1 cellular context compared by ENCODE assay signal in the genomic region with DNA sequence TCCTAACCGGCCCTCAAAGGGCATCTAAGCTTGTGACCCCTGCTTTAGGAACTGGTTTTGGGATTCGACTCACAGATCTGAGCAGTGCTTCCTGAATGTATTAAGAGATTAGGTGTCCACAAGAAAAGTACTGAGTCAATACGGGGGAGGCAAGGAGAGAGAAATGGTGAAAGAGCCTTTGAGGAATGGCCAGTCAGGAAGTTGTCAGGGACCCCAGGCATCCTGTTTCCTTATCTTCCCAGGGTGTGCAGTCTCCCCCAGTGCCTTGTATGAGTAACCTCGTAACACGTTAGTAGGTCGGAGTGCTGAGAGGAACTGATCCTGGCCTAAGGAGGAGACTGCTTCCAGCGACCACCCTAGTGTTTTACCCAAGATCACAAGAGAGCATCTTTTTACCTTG.
TF ChIP-seq lines count a peak whose summit lies in the region.

No MANE protein-coding gene starts in this region.

TF ChIP-seq in K562, 482 proteins besides CTCF, POLR2A, EP300 and RAD21:
- no peak for TF ChIP-seq C11orf30 (IDR thresholded peaks at IDR 0.05; ENCODE audit: low read depth)
- TF ChIP-seq RCOR1 (IDR thresholded peaks at IDR 0.05; ENCODE audit: borderline replicate concordance in 1 of 2, low read depth in 2 of 2, low read length in 2 of 2), result peak in 1 of 2 experiments; percentile 56; a peak in 1 of 4 replicates
- TF ChIP-seq BDP1 (IDR thresholded peaks at IDR 0.05; ENCODE audit: insufficient read depth, insufficient read length), result no peak
- TF ChIP-seq SIN3B (IDR thresholded peaks at IDR 0.05; ENCODE audit: low read depth), result no peak
- peak; percentile 42 for TF ChIP-seq CCNT2 (IDR thresholded peaks at IDR 0.05; ENCODE audit: borderline replicate concordance, extremely low read depth, insufficient read length, low read depth, low read length)
- 0 out of 2 replicates have a peak, but pooled peaks have one; percentile 31 for TF ChIP-seq FOSL1 (tag; conservative IDR thresholded peaks at IDR 0.05)
- no peak for TF ChIP-seq HNRNPLL (IDR thresholded peaks at IDR 0.05; ENCODE audit: low read depth, low read length, poor library complexity, severe bottlenecking)
- TF ChIP-seq CBFA2T3 (IDR thresholded peaks at IDR 0.05), result peak; percentile 78
- peak; percentile 45 for TF ChIP-seq NCOR1 (IDR thresholded peaks at IDR 0.05)
- peak; percentile 52; the same call in 1 of the 2 replicates for TF ChIP-seq ETV5 (CRISPR knock-in tag; IDR thresholded peaks at IDR 0.05; ENCODE audit: low read depth)
- TF ChIP-seq, protein P1, sequence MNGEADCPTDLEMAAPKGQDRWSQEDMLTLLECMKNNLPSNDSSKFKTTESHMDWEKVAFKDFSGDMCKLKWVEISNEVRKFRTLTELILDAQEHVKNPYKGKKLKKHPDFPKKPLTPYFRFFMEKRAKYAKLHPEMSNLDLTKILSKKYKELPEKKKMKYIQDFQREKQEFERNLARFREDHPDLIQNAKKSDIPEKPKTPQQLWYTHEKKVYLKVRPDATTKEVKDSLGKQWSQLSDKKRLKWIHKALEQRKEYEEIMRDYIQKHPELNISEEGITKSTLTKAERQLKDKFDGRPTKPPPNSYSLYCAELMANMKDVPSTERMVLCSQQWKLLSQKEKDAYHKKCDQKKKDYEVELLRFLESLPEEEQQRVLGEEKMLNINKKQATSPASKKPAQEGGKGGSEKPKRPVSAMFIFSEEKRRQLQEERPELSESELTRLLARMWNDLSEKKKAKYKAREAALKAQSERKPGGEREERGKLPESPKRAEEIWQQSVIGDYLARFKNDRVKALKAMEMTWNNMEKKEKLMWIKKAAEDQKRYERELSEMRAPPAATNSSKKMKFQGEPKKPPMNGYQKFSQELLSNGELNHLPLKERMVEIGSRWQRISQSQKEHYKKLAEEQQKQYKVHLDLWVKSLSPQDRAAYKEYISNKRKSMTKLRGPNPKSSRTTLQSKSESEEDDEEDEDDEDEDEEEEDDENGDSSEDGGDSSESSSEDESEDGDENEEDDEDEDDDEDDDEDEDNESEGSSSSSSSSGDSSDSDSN (IDR thresholded peaks at IDR 0.05; ENCODE audit: borderline replicate concordance in 1 of 2, low read depth in 2 of 2, low read length in 2 of 2), result no peak
- no peak for TF ChIP-seq PHB2 (IDR thresholded peaks at IDR 0.05; ENCODE audit: low read depth)
- TF ChIP-seq JUND (IDR thresholded peaks at IDR 0.05; ENCODE audit: borderline replicate concordance, low read depth, low read length), result peak; percentile 29; the same call in 1 of the 2 replicates
- peak; percentile 32; the same call in 1 of the 3 replicates for TF ChIP-seq JUND (tag; IDR thresholded peaks at IDR 0.05; ENCODE audit: borderline replicate concordance, low read depth, low read length)
- TF ChIP-seq SPI1 (IDR thresholded peaks at IDR 0.05; ENCODE audit: borderline replicate concordance, low read depth, low read length), result no peak
- TF ChIP-seq MAFK (IDR thresholded peaks at IDR 0.05; ENCODE audit: low read length), result no peak
- TF ChIP-seq FOXA1 (IDR thresholded peaks at IDR 0.05; ENCODE audit: borderline replicate concordance), result no peak
- no peak for TF ChIP-seq ZNF253 (CRISPR knock-in tag; conservative IDR thresholded peaks at IDR 0.05)
- TF ChIP-seq ZNF23 (CRISPR knock-in tag; IDR thresholded peaks at IDR 0.05), result no peak
- TF ChIP-seq, protein P2, sequence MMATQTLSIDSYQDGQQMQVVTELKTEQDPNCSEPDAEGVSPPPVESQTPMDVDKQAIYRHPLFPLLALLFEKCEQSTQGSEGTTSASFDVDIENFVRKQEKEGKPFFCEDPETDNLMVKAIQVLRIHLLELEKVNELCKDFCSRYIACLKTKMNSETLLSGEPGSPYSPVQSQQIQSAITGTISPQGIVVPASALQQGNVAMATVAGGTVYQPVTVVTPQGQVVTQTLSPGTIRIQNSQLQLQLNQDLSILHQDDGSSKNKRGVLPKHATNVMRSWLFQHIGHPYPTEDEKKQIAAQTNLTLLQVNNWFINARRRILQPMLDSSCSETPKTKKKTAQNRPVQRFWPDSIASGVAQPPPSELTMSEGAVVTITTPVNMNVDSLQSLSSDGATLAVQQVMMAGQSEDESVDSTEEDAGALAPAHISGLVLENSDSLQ (IDR thresholded peaks at IDR 0.05), result no peak
- TF ChIP-seq NCOA6 (IDR thresholded peaks at IDR 0.05), result no peak
- TF ChIP-seq, protein P3, sequence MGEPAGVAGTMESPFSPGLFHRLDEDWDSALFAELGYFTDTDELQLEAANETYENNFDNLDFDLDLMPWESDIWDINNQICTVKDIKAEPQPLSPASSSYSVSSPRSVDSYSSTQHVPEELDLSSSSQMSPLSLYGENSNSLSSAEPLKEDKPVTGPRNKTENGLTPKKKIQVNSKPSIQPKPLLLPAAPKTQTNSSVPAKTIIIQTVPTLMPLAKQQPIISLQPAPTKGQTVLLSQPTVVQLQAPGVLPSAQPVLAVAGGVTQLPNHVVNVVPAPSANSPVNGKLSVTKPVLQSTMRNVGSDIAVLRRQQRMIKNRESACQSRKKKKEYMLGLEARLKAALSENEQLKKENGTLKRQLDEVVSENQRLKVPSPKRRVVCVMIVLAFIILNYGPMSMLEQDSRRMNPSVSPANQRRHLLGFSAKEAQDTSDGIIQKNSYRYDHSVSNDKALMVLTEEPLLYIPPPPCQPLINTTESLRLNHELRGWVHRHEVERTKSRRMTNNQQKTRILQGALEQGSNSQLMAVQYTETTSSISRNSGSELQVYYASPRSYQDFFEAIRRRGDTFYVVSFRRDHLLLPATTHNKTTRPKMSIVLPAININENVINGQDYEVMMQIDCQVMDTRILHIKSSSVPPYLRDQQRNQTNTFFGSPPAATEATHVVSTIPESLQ (CRISPR knock-in tag; IDR thresholded peaks at IDR 0.05), result no peak
- TF ChIP-seq TAL1 (IDR thresholded peaks at IDR 0.05), result peak; percentile 36; the same call in 1 of the 2 replicates
- TF ChIP-seq MXI1 (IDR thresholded peaks at IDR 0.05; ENCODE audit: low read depth, low read length), result no peak
- no peak for TF ChIP-seq RB1 (IDR thresholded peaks at IDR 0.05; ENCODE audit: low read depth)
- TF ChIP-seq GTF2E2 (tag; IDR thresholded peaks at IDR 0.05), result 0 out of 2 replicates have a peak, but pooled peaks have one; percentile 35
- TF ChIP-seq POLR2G (IDR thresholded peaks at IDR 0.05; ENCODE audit: low read depth, low read length), result no peak
- TF ChIP-seq, protein P4, sequence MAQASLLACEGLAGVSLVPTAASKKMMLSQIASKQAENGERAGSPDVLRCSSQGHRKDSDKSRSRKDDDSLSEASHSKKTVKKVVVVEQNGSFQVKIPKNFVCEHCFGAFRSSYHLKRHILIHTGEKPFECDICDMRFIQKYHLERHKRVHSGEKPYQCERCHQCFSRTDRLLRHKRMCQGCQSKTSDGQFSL (CRISPR knock-in tag; IDR thresholded peaks at IDR 0.05), result 0 out of 2 replicates have a peak, but pooled peaks have one; percentile 15
- TF ChIP-seq, protein P4 (tag; IDR thresholded peaks at IDR 0.05), result no peak
- peak; percentile 58; the same call in 1 of the 2 replicates for TF ChIP-seq EGR1 (conservative IDR thresholded peaks at IDR 0.05)
- 0 out of 4 replicates have a peak, but pooled peaks of 1 of the 2 experiments have one; percentile 28 for TF ChIP-seq HDAC1 (IDR thresholded peaks at IDR 0.05)
- TF ChIP-seq SMARCA4 (IDR thresholded peaks at IDR 0.05), result peak; percentile 73
- 0 out of 2 replicates have a peak, but pooled peaks have one; percentile 28 for TF ChIP-seq GABPA (tag; conservative IDR thresholded peaks at IDR 0.05; ENCODE audit: low read depth)
- no peak for TF ChIP-seq ZNF764 (CRISPR knock-in tag; IDR thresholded peaks at IDR 0.05; ENCODE audit: low read depth)
- TF ChIP-seq, protein P5, sequence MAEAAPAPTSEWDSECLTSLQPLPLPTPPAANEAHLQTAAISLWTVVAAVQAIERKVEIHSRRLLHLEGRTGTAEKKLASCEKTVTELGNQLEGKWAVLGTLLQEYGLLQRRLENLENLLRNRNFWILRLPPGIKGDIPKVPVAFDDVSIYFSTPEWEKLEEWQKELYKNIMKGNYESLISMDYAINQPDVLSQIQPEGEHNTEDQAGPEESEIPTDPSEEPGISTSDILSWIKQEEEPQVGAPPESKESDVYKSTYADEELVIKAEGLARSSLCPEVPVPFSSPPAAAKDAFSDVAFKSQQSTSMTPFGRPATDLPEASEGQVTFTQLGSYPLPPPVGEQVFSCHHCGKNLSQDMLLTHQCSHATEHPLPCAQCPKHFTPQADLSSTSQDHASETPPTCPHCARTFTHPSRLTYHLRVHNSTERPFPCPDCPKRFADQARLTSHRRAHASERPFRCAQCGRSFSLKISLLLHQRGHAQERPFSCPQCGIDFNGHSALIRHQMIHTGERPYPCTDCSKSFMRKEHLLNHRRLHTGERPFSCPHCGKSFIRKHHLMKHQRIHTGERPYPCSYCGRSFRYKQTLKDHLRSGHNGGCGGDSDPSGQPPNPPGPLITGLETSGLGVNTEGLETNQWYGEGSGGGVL (CRISPR knock-in tag; IDR thresholded peaks at IDR 0.05), result no peak
- TF ChIP-seq, protein P6, sequence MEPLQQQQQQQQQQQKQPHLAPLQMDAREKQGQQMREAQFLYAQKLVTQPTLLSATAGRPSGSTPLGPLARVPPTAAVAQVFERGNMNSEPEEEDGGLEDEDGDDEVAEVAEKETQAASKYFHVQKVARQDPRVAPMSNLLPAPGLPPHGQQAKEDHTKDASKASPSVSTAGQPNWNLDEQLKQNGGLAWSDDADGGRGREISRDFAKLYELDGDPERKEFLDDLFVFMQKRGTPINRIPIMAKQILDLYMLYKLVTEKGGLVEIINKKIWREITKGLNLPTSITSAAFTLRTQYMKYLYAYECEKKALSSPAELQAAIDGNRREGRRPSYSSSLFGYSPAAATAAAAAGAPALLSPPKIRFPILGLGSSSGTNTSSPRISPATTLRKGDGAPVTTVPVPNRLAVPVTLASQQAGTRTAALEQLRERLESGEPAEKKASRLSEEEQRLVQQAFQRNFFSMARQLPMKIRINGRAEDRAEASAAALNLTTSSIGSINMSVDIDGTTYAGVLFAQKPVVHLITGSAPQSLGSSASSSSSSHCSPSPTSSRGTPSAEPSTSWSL (CRISPR knock-in tag; IDR thresholded peaks at IDR 0.05; ENCODE audit: borderline replicate concordance), result no peak
- peak; percentile 82 for TF ChIP-seq ARID1B (IDR thresholded peaks at IDR 0.05)
- TF ChIP-seq ETV1 (tag; conservative IDR thresholded peaks at IDR 0.05; ENCODE audit: low read depth), result 0 out of 2 replicates have a peak, but pooled peaks have one; percentile 40
- peak; percentile 52 for TF ChIP-seq DPF2 (IDR thresholded peaks at IDR 0.05)
- TF ChIP-seq ZKSCAN1 (IDR thresholded peaks at IDR 0.05; ENCODE audit: low read depth, low read length), result no peak
- peak; percentile 72 to 90 for TF ChIP-seq FOXA3 (CRISPR knock-in tag; conservative IDR thresholded peaks at IDR 0.05 in 1 of 2, IDR thresholded peaks at IDR 0.05 in 1 of 2)
- TF ChIP-seq, protein P7, sequence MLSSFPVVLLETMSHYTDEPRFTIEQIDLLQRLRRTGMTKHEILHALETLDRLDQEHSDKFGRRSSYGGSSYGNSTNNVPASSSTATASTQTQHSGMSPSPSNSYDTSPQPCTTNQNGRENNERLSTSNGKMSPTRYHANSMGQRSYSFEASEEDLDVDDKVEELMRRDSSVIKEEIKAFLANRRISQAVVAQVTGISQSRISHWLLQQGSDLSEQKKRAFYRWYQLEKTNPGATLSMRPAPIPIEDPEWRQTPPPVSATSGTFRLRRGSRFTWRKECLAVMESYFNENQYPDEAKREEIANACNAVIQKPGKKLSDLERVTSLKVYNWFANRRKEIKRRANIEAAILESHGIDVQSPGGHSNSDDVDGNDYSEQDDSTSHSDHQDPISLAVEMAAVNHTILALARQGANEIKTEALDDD (IDR thresholded peaks at IDR 0.05), result peak; percentile 82
- TF ChIP-seq, protein P8, sequence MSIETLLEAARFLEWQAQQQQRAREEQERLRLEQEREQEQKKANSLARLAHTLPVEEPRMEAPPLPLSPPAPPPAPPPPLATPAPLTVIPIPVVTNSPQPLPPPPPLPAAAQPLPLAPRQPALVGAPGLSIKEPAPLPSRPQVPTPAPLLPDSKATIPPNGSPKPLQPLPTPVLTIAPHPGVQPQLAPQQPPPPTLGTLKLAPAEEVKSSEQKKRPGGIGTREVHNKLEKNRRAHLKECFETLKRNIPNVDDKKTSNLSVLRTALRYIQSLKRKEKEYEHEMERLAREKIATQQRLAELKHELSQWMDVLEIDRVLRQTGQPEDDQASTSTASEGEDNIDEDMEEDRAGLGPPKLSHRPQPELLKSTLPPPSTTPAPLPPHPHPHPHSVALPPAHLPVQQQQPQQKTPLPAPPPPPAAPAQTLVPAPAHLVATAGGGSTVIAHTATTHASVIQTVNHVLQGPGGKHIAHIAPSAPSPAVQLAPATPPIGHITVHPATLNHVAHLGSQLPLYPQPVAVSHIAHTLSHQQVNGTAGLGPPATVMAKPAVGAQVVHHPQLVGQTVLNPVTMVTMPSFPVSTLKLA (conservative IDR thresholded peaks at IDR 0.05), result peak in 1 of 2 experiments; percentile 38; a peak in 1 of 4 replicates
- TF ChIP-seq RBM17 (IDR thresholded peaks at IDR 0.05; ENCODE audit: borderline replicate concordance, low read depth, low read length), result no peak
- TF ChIP-seq CBFA2T2 (conservative IDR thresholded peaks at IDR 0.05), result peak; percentile 59
- TF ChIP-seq TRIM24 (IDR thresholded peaks at IDR 0.05), result peak in 1 of 2 experiments; percentile 27; a peak in 1 of 4 replicates
- no peak for TF ChIP-seq SIN3A (IDR thresholded peaks at IDR 0.05; ENCODE audit: borderline replicate concordance in 2 of 2, control insufficient read depth in 1 of 2, low read depth in 2 of 2, low read length in 2 of 2)
- no peak for TF ChIP-seq ZNF561 (CRISPR knock-in tag; conservative IDR thresholded peaks at IDR 0.05)
- peak; percentile 41 to 42; a peak in 2 of 4 replicates for TF ChIP-seq KDM1A (IDR thresholded peaks at IDR 0.05)
- TF ChIP-seq MEIS2 (IDR thresholded peaks at IDR 0.05; ENCODE audit: partially characterized antibody), result peak; percentile 34
- no peak for TF ChIP-seq SREBF1 (IDR thresholded peaks at IDR 0.05; ENCODE audit: borderline replicate concordance, low read depth, low read length)
- TF ChIP-seq TCF3 (CRISPR knock-in tag; IDR thresholded peaks at IDR 0.05), result peak; percentile 69
- TF ChIP-seq MCM7 (IDR thresholded peaks at IDR 0.05), result no peak
- TF ChIP-seq KLF16 (IDR thresholded peaks at IDR 0.05), result 0 out of 2 replicates have a peak, but pooled peaks have one; percentile 38
- TF ChIP-seq PHF8 (IDR thresholded peaks at IDR 0.05; ENCODE audit: borderline replicate concordance, low read length), result no peak
- TF ChIP-seq NR3C1 (CRISPR knock-in tag; IDR thresholded peaks at IDR 0.05), result no peak
- 0 out of 2 replicates have a peak, but pooled peaks have one; percentile 20 for TF ChIP-seq NFE2 (IDR thresholded peaks at IDR 0.05; ENCODE audit: low read depth)
- no peak for TF ChIP-seq CEBPG (CRISPR knock-in tag; IDR thresholded peaks at IDR 0.05)
- TF ChIP-seq CEBPG (tag; conservative IDR thresholded peaks at IDR 0.05 in 1 of 2, IDR thresholded peaks at IDR 0.05 in 1 of 2), result peak in 1 of 2 experiments; percentile 29; a peak in 1 of 4 replicates
